In the genomic region with DNA sequence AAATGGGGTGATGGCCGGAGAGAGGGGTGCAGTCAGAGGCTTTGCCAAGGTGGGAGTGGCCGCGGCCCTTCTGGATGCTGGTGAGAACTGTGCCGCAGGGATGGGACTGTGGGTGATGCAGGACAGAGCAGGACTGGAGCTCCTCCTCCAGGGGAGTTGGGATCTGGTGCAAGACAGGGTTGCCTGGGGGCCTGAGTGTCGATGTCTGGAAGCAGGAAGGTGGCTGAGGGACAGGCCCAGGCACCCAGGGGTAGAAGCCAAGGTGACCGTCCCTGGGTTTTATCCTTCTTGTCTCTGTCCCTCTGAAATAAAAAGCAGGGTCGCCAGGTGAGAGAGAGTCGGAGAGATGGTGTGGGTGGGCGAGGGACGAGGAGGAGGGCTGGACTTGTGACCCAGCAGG, we compare ENCODE assay signal across 21 cellular contexts.
A peak's percentile ranks its signal among the peaks of the same experiment; 100 is the strongest.
DNase-seq lines count a peak whose midpoint lies in the region; ATAC-seq, FAIRE-seq and TF ChIP-seq lines count a peak whose summit lies in the region.
"Had no signal": no experiment of that assay in that cellular context is flagged by ENCODE, and none has a peak within 500 bp of the region (broad histone marks: within the 10 kb centered on the region; RNA-seq: fewer than 3 reads in every experiment).

No MANE protein-coding gene starts in this region.

- no peaks in the 10 kb centered on the region for H3K79me2 ChIP-seq in H1 (ENCODE audit: control insufficient read depth in 1 of 2, insufficient read depth in 2 of 2, low read length in 2 of 2)

- no peaks in the 10 kb centered on the region for H3K36me3 Mint-ChIP-seq in CD8-positive, alpha-beta memory T cell

- no peak for TF ChIP-seq POLR2A in H1 (IDR thresholded peaks at IDR 0.05; ENCODE audit: control extremely low read depth in 1 of 2, low read depth in 2 of 2, low read length in 2 of 2)

- no peak overlapping the region for H3K9ac ChIP-seq in H1 (replicated peaks in 1 of 4; ENCODE audit: extremely low read depth in 1 of 4, low read depth in 3 of 4, low read length in 3 of 4)
- H3K9ac ChIP-seq in kidney (ENCODE audit: low read length in 2 of 2), result no peak overlapping the region

- CTCF ChIA-PET in H1 (lab: Charles Lee; ENCODE audit: partially characterized antibody), result interaction anchor here (0.8 to 1.6 kb wide), 3 partner anchors 41 to 114 kb away, joined by 3 to 5 read pairs (median 4); no protein-coding TSS in a partner anchor
- CTCF ChIA-PET in CD8-positive, alpha-beta memory T cell (lab: Charles Lee), result interaction anchor here (0.6 kb wide), 1 partner anchor 458 kb away, joined by 3 read pairs; no protein-coding TSS in a partner anchor

- intact Hi-C loops in Right ventricle myocardium inferior (cut with DNase I), result no loop called here
- intact Hi-C loops in cardiac septum (cut with DNase I), result no loop called here
- intact Hi-C loops in kidney (cut with DNase I), result no loop called here
- intact Hi-C loops in upper lobe of right lung (cut with DNase I), result no loop called here

- DNase-seq in Right ventricle myocardium inferior (ENCODE audit: missing footprints) (peak; percentile 34), cardiac septum (ENCODE audit: low spot score) (no peak), H1 (ENCODE audit: low read depth in 1 of 2, low spot score in 2 of 2) (no peak), kidney (peak; percentile 64), upper lobe of right lung (no peak), NCI-H524 (lab: John Stamatoyannopoulos, UW) (no peak)
- DNase-seq in CD8-positive, alpha-beta memory T cell, result no peak
- DNase-seq: C1 segment of cervical spinal cord, Calu3, DND-41, GOT3, HCEC 1CT, KBM-7, MG63, NCI-H1105 treated with DMSO at 0.1 percent for 48 hours, NCI-H146, NCI-H1930, NCI-H2107, NCI-H69, RPMI8226, SHP77 treated with DMSO at 0.1 percent for 48 hours had no signal

- H3K18ac ChIP-seq in H1 (ENCODE audit: extremely low read depth, low read length), result no peak overlapping the region

- H3K9me3 ChIP-seq in H1 (ENCODE audit: insufficient read depth in 2 of 2, low read depth in 1 of 2, low read length in 1 of 2) (no peaks in the 10 kb centered on the region), kidney (ENCODE audit: control insufficient read depth in 1 of 2, low read length in 2 of 2) (no peaks in the 10 kb centered on the region), upper lobe of right lung (no peaks in the 10 kb centered on the region)
- H3K9me3 ChIP-seq in CD8-positive, alpha-beta memory T cell (ENCODE audit: low read length), result no peaks in the 10 kb centered on the region
- H3K9me3 ChIP-seq: MG63 had no signal

- H3K4me3 ChIP-seq in H1 (ENCODE audit: extremely low read depth in 1 of 4, insufficient read depth in 2 of 4, low read depth in 3 of 4, low read length in 4 of 4) (no peak overlapping the region), kidney (ENCODE audit: low read length in 2 of 2) (no peak overlapping the region), upper lobe of right lung (no peak overlapping the region)
- no peak overlapping the region for H3K4me3 ChIP-seq in CD8-positive, alpha-beta memory T cell (ENCODE audit: low read length)
- H3K4me3 ChIP-seq: MG63 had no signal

- H3K27me3 ChIP-seq in H1 (replicated peaks in 1 of 4; ENCODE audit: control insufficient read depth in 3 of 4, extremely low read depth in 1 of 4, insufficient read depth in 3 of 4, low read length in 3 of 4) (no peaks in the 10 kb centered on the region), upper lobe of right lung (no peaks in the 10 kb centered on the region)
- no peaks in the 10 kb centered on the region for H3K27me3 ChIP-seq in CD8-positive, alpha-beta memory T cell (ENCODE audit: insufficient read depth, low read length, poor library complexity, severe bottlenecking)
- H3K27me3 ChIP-seq: MG63 had no signal

- peaks cover 5 to 14% of the 10 kb centered on the region in 2 donors for H3K27me3 Mint-ChIP-seq in CD8-positive, alpha-beta memory T cell

- H2BK5ac ChIP-seq in H1 (ENCODE audit: low read depth, low read length), result no peak overlapping the region

- H4K20me1 ChIP-seq in H1 (replicated peaks in 1 of 2; ENCODE audit: control insufficient read depth in 1 of 2, insufficient read depth in 2 of 2, low read length in 2 of 2), result no peaks in the 10 kb centered on the region

- FAIRE-seq in H1 (lab: Jason Lieb, UNC), result no peak
- FAIRE-seq in kidney (lab: Jason Lieb, UNC), result no peak

- H3K9me3 Mint-ChIP-seq in CD8-positive, alpha-beta memory T cell, result no peaks in the 10 kb centered on the region

- POLR2A ChIA-PET in H1 (lab: Charles Lee; ENCODE audit: partially characterized antibody), result no interaction called here
- POLR2A ChIA-PET in CD8-positive, alpha-beta memory T cell (lab: Charles Lee), result no interaction called here

- ATAC-seq in Right ventricle myocardium inferior (no peak), upper lobe of right lung (peak; percentile 23)

- no peak overlapping the region; the same call in 1 of the 2 replicates for H2BK12ac ChIP-seq in H1 (ENCODE audit: low read depth, low read length)

- no peak overlapping the region for H3K4me2 ChIP-seq in H1 (ENCODE audit: insufficient read depth in 1 of 2, low read depth in 2 of 2, low read length in 2 of 2)

- no peak overlapping the region for H3K4me3 Mint-ChIP-seq in CD8-positive, alpha-beta memory T cell

- H3K14ac ChIP-seq in H1 (ENCODE audit: insufficient read length), result no peak overlapping the region

- no peak overlapping the region for H2AFZ ChIP-seq in H1 (ENCODE audit: low read length)

- H2AK5ac ChIP-seq in H1 (ENCODE audit: low read depth, low read length), result no peak overlapping the region

- H4K91ac ChIP-seq in H1 (replicated peaks; ENCODE audit: insufficient read length, low read length), result no peak overlapping the region

- no peak overlapping the region for H3K4ac ChIP-seq in H1 (replicated peaks; ENCODE audit: insufficient read length, low read depth, low read length)

- no peaks in the 10 kb centered on the region for H3K23me2 ChIP-seq in H1 (ENCODE audit: low read depth, low read length)

- H3K4me1 ChIP-seq in H1 (replicated peaks in 1 of 4; ENCODE audit: control insufficient read depth in 3 of 4, insufficient read depth in 4 of 4, low read length in 3 of 4) (no peaks in the 10 kb centered on the region; a peak in 1 of 7 replicates), kidney (ENCODE audit: control insufficient read depth in 1 of 2, insufficient read depth in 1 of 2, low read depth in 1 of 2, low read length in 2 of 2) (no peaks in the 10 kb centered on the region), upper lobe of right lung (peaks cover 4% of the 10 kb centered on the region)
- peaks cover 27% of the 10 kb centered on the region for H3K4me1 ChIP-seq in CD8-positive, alpha-beta memory T cell (ENCODE audit: insufficient read depth, low read length)

- H4K8ac ChIP-seq in H1 (ENCODE audit: extremely low read depth, insufficient read depth, low read length), result peak overlapping the region; percentile 58; the same call in 1 of the 2 replicates

- H3K27ac Mint-ChIP-seq in CD8-positive, alpha-beta memory T cell, result no peak overlapping the region

- H3K36me3 ChIP-seq in H1 (ENCODE audit: control insufficient read depth in 2 of 4, insufficient read depth in 4 of 4, low read length in 3 of 4) (no peaks in the 10 kb centered on the region), kidney (ENCODE audit: control insufficient read depth in 1 of 2, insufficient read depth in 2 of 2, low read length in 2 of 2) (no peaks in the 10 kb centered on the region), upper lobe of right lung (no peaks in the 10 kb centered on the region)
- no peaks in the 10 kb centered on the region for H3K36me3 ChIP-seq in CD8-positive, alpha-beta memory T cell (ENCODE audit: insufficient read depth, low read length)
- H3K36me3 ChIP-seq: MG63 had no signal

- H3K4me1 Mint-ChIP-seq in CD8-positive, alpha-beta memory T cell, result peaks cover 25 to 28% (median 28%) of the 10 kb centered on the region in 3 donors

- H3K56ac ChIP-seq in H1 (replicated peaks; ENCODE audit: insufficient read length, low read depth, low read length), result no peak overlapping the region

- H3K79me1 ChIP-seq in H1 (ENCODE audit: low read depth, low read length), result no peaks in the 10 kb centered on the region

- TF ChIP-seq CTCF in H1 (IDR thresholded peaks at IDR 0.05; ENCODE audit: control extremely low read depth in 1 of 3, insufficient read depth in 1 of 3, low read depth in 1 of 3, low read length in 3 of 3) (no peak), kidney (IDR thresholded peaks at IDR 0.05; ENCODE audit: borderline replicate concordance, extremely low read depth, insufficient read depth) (no peak), upper lobe of right lung (IDR thresholded peaks at IDR 0.05) (no peak)

- no peak for TF ChIP-seq RAD21 in H1 (IDR thresholded peaks at IDR 0.05 in 1 of 2, conservative IDR thresholded peaks at IDR 0.05 in 1 of 2; ENCODE audit: low read depth in 2 of 2, low read length in 2 of 2)

- no peak overlapping the region for H2BK120ac ChIP-seq in H1 (replicated peaks; ENCODE audit: low read depth, low read length)

- H4K5ac ChIP-seq in H1 (ENCODE audit: insufficient read length, low read depth, low read length), result no peak overlapping the region

- WGBS in H1 (ENCODE audit: extremely low coverage in 1 of 2, insufficient coverage in 1 of 2, insufficient read length in 1 of 2, insufficient replicate concordance in 2 of 2, low coverage in 1 of 2, low lambda C conversion rate in 2 of 2, missing lambda C conversion rate in 1 of 2), 2 experiments, result 83% methylated on average over 10 of the region's 10 CpGs; no CpG with 5 or more reads in 1 of the 2 experiments

- no peak overlapping the region for H2BK15ac ChIP-seq in H1 (ENCODE audit: low read length)

- no peak overlapping the region for H2BK20ac ChIP-seq in H1 (ENCODE audit: low read length)

- TF ChIP-seq EP300 in H1 (IDR thresholded peaks at IDR 0.05; ENCODE audit: borderline replicate concordance in 1 of 2, low read depth in 2 of 2, low read length in 2 of 2), result no peak

- H3K23ac ChIP-seq in H1 (ENCODE audit: insufficient read length), result no peak overlapping the region

- H3K27ac ChIP-seq in H1 (ENCODE audit: low read depth, low read length) (no peak overlapping the region), kidney (ENCODE audit: low read depth in 2 of 2, low read length in 2 of 2) (no peak overlapping the region), upper lobe of right lung (no peak overlapping the region)
- H3K27ac ChIP-seq in CD8-positive, alpha-beta memory T cell (ENCODE audit: low read depth, low read length), result no peak overlapping the region

TF ChIP-seq in H1, 55 proteins besides CTCF, POLR2A, EP300 and RAD21:
- no peak for TF ChIP-seq CBX5 (IDR thresholded peaks at IDR 0.05; ENCODE audit: low read depth, low read length)
- no peak for TF ChIP-seq TAF7 (optimal IDR thresholded peaks at IDR 0.05; ENCODE audit: borderline replicate concordance, low read depth, low read length)
- TF ChIP-seq SIRT6 (IDR thresholded peaks at IDR 0.05; ENCODE audit: low read length), result no peak
- no peak for TF ChIP-seq BCL11A (IDR thresholded peaks at IDR 0.05; ENCODE audit: low read depth in 2 of 2, low read length in 2 of 2)

Comparison
In these comparisons a context has a peak if more than half of its experiments do, and no peak if none do; other contexts are left out.
1. DNase-seq: peak in Right ventricle myocardium inferior (single experiment) and kidney (single experiment); none in cardiac septum (single experiment), H1 (0 of 2), upper lobe of right lung (single experiment), NCI-H524 (0 of 2) and CD8-positive, alpha-beta memory T cell (0 of 5).